In the genomic region with DNA sequence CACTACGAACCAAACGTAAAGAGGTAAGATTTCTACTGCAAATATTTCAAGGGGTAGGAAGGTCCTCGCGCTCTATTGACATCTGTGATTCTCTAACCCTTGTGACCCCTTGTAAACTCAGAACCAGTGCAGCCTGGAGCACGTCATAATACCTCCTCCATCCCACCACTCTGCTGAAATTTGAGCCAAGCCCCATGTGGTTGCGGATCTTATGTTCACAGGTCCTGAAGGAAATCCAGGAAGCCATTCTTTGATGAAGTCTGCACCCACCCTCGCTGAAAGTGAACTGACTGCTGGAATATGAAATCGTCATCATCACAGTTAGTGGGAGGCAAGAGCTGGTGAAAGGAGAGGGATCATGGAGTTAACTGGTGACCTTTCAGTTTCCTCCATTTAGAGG, we compare ENCODE assay signal across 16 cellular contexts. TPM values are rescaled to one million over a fixed set of nuclear protein-coding genes. Genes with fewer than 3 reads are reported as not detected.
DNase-seq lines count a peak whose midpoint lies in the region; ATAC-seq and TF ChIP-seq lines count a peak whose summit lies in the region.
"Had no signal": no experiment of that assay in that cellular context is flagged by ENCODE, and none has a peak within 500 bp of the region (broad histone marks: within the 10 kb centered on the region; RNA-seq: fewer than 3 reads in every experiment).

No MANE protein-coding gene starts in this region.

- H3K4me3 Mint-ChIP-seq in HFFc6 = no peak overlapping the region
- H3K4me3 Mint-ChIP-seq in effector memory CD8-positive, alpha-beta T cell = no peak overlapping the region
- H3K4me3 Mint-ChIP-seq: T-helper 17 cell had no signal

- no peak for TF ChIP-seq POLR2A in gastrocnemius medialis (IDR thresholded peaks at IDR 0.05)

- H3K36me3 Mint-ChIP-seq in HFFc6 (ENCODE audit: low read depth) = peaks cover 21% of the 10 kb centered on the region
- H3K36me3 Mint-ChIP-seq in effector memory CD8-positive, alpha-beta T cell (ENCODE audit: insufficient read depth) = peaks cover 58% of the 10 kb centered on the region

- H3K27ac ChIP-seq in gastrocnemius medialis = peak overlapping the region in 3 of 4 donors; percentile 0 to 28 (median 11)
- H3K27ac ChIP-seq: pancreas had no signal

- intact Hi-C loops in gastrocnemius medialis (cut with DNase I; ENCODE audit: low total_unique reads) = no loop called here

- no peaks in the 10 kb centered on the region for H3K9me3 Mint-ChIP-seq in HFFc6
- no peaks in the 10 kb centered on the region for H3K9me3 Mint-ChIP-seq in effector memory CD8-positive, alpha-beta T cell

- no peak overlapping the region for H3K4me3 ChIP-seq in gastrocnemius medialis
- H3K4me3 ChIP-seq: pancreas, testis had no signal

- TF ChIP-seq CTCF in HFFc6 (IDR thresholded peaks at IDR 0.05) (no peak), gastrocnemius medialis (IDR thresholded peaks at IDR 0.05 in 4 of 5, conservative IDR thresholded peaks at IDR 0.05 in 1 of 5) (no peak)

- H3K9me3 ChIP-seq in gastrocnemius medialis = no peaks in the 10 kb centered on the region
- H3K9me3 ChIP-seq: pancreas, testis had no signal

- no peaks in the 10 kb centered on the region for H3K27me3 ChIP-seq in gastrocnemius medialis
- H3K27me3 ChIP-seq: pancreas, testis had no signal

- no peak for ATAC-seq in effector memory CD8-positive, alpha-beta T cell (replicated peaks)
- ATAC-seq in gastrocnemius medialis = no peak
- ATAC-seq: activated CD4-positive, CD25-positive, alpha-beta regulatory T cell treated with anti-CD3 and anti-CD28 coated beads, Interleukin-2, amount 50 U/mL, for 24 hours; left lobe of liver; pancreas; T-helper 17 cell had no signal

- no peaks in the 10 kb centered on the region for H3K27me3 Mint-ChIP-seq in HFFc6 (ENCODE audit: insufficient read depth)
- H3K27me3 Mint-ChIP-seq in effector memory CD8-positive, alpha-beta T cell = no peaks in the 10 kb centered on the region

- in situ Hi-C loops in gastrocnemius medialis (cut with MboI; ENCODE audit: low sequenced_read_pairs in 4 of 4) = no loop called here

- no peak for DNase-seq in HFFc6
- DNase-seq in NCI-H524 treated with DMSO at 0.1 percent for 48 hours (lab: John Stamatoyannopoulos, UW) = peak; percentile 47
- DNase-seq in effector memory CD8-positive, alpha-beta T cell = no peak
- DNase-seq in gastrocnemius medialis = no peak
- no peak for DNase-seq in T-helper 1 cell
- no peak for DNase-seq in SHP77 (lab: John Stamatoyannopoulos, UW)
- no peak for DNase-seq in NCI-H1048 (lab: John Stamatoyannopoulos, UW)
- no peak for DNase-seq in NAMALWA (ENCODE audit: low spot score)
- DNase-seq: NCI-H2227 treated with DMSO at 0.1 percent for 48 hours; pancreas; SHP77 treated with DMSO at 0.1 percent for 48 hours; stimulated activated CD4-positive, alpha-beta T cell treated with anti-CD3 and anti-CD28 coated beads, Interleukin-4, amount 100 ng/mL, for 24 hours; T-helper 17 cell; testis had no signal

- peak overlapping the region; percentile 57; the same call in 1 of the 2 replicates for H3K27ac Mint-ChIP-seq in HFFc6
- H3K27ac Mint-ChIP-seq in effector memory CD8-positive, alpha-beta T cell = peak overlapping the region; percentile 42 to 79
- H3K27ac Mint-ChIP-seq: T-helper 17 cell had no signal

- peaks cover 29% of the 10 kb centered on the region in 2 donors for H3K4me1 ChIP-seq in gastrocnemius medialis
- H3K4me1 ChIP-seq: pancreas had no signal

- no peaks in the 10 kb centered on the region for H3K36me3 ChIP-seq in gastrocnemius medialis
- H3K36me3 ChIP-seq: pancreas had no signal

- peaks cover 74% of the 10 kb centered on the region for H3K4me1 Mint-ChIP-seq in HFFc6 (ENCODE audit: low read depth)
- peaks cover 29 to 62% of the 10 kb centered on the region in 2 donors for H3K4me1 Mint-ChIP-seq in effector memory CD8-positive, alpha-beta T cell (ENCODE audit: low read depth in 2 of 2)

RNA-seq across cellular contexts. Expression of a gene that starts 21.7 kb away (rescaled TPM):
- total RNA-seq in HFFc6 (2021; fragmentation: NEBNext Ultra II Directional; extraction: Animal tissue kit (Norgen Biotek cat#: 25700)) = 10 to 100 TPM; 57.0 to 76.3 (median 62.8) TPM
- 10 to 100 TPM; 21.2 to 27.6 (median 22.9) TPM for total RNA-seq in gastrocnemius medialis
